Comparison of ENCODE assay signal across 8 cellular contexts in the genomic region with DNA sequence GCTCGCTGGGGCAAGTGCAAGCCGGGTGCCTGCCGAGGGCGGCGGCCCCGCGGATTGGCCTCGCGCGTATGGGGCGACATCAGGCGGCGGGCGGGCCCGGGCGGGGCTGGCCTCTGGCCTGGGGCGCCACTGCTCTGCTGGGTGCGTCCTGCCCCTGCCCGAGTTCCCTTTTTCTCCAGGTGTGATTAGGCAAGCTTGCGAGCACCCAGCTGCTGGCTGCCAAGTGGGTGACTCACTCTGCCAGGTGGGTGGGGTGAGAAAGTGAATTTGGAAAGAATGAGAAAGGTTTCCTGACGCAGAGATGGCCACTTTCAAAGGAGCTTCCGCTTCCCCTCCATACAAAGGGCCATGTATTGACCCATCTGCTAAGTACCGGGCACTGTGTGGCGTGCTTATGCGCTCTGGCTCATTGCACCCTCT. TPM values are rescaled to one million over a fixed set of nuclear protein-coding genes. Genes with fewer than 3 reads are reported as not detected.
DNase-seq lines count a peak whose midpoint lies in the region; ATAC-seq and TF ChIP-seq lines count a peak whose summit lies in the region.
"Had no signal": no experiment of that assay in that cellular context is flagged by ENCODE, and none has a peak within 500 bp of the region (broad histone marks: within the 10 kb centered on the region; RNA-seq: fewer than 3 reads in every experiment).

No MANE protein-coding gene starts in this region.

- peak; percentile 75 for DNase-seq in GM23338 (ENCODE audit: low spot score)
- DNase-seq in NCI-H510A treated with DMSO at 0.1 percent for 48 hours (lab: John Stamatoyannopoulos, UW): peak; percentile 46
- peak in 3 of 5 donors; percentile 20 to 65 (median 24) for DNase-seq in heart left ventricle
- no peak for DNase-seq in smooth muscle cell (lab: John Stamatoyannopoulos, UW; ENCODE audit: unreplicated experiment)
- no peak for DNase-seq in Kasumi-1 (lab: John Stamatoyannopoulos, UW)
- no peak for DNase-seq in globus pallidus (ENCODE audit: low spot score)
- DNase-seq: IMR-90 had no signal

- H2AFZ ChIP-seq in GM23338 (peak overlapping the region; percentile 88), smooth muscle cell (ENCODE audit: low read depth) (peak overlapping the region; percentile 69)

- peak overlapping the region; percentile 87 for H3K27ac ChIP-seq in GM23338 (ENCODE audit: low read depth)
- no peak overlapping the region for H3K27ac ChIP-seq in heart left ventricle
- H3K27ac ChIP-seq in smooth muscle cell (ENCODE audit: low read depth): peak overlapping the region; percentile 38

- H3K36me3 Mint-ChIP-seq in GM23338 (ENCODE audit: low read depth): no peaks in the 10 kb centered on the region

- 0 out of 4 replicates have a peak, but pooled peaks of 1 of the 2 experiments have one; percentile 12 for TF ChIP-seq CTCF in GM23338 (conservative IDR thresholded peaks at IDR 0.05; ENCODE audit: low read depth in 2 of 2)
- no peak for TF ChIP-seq CTCF in heart left ventricle (IDR thresholded peaks at IDR 0.05)
- TF ChIP-seq CTCF in smooth muscle cell (IDR thresholded peaks at IDR 0.05; ENCODE audit: borderline replicate concordance, insufficient read depth, poor library complexity, severe bottlenecking): no peak

- peak overlapping the region; percentile 37; the same call in 1 of the 2 replicates for H3K4me3 ChIP-seq in GM23338
- no peak overlapping the region for H3K4me3 ChIP-seq in heart left ventricle
- peak overlapping the region; percentile 34 for H3K4me3 ChIP-seq in smooth muscle cell

- H3K79me2 ChIP-seq in GM23338 (replicated peaks; ENCODE audit: insufficient read depth) (no peaks in the 10 kb centered on the region), smooth muscle cell (ENCODE audit: low read depth) (no peaks in the 10 kb centered on the region)

- H3K27me3 ChIP-seq in GM23338 (ENCODE audit: insufficient read depth): no peaks in the 10 kb centered on the region
- H3K27me3 ChIP-seq in heart left ventricle: peaks cover 0 to 27% (median 0%) of the 10 kb centered on the region in 9 donors
- H3K27me3 ChIP-seq in smooth muscle cell (ENCODE audit: low read depth): no peaks in the 10 kb centered on the region

- peaks cover 9% of the 10 kb centered on the region for H3K27me3 Mint-ChIP-seq in GM23338 (ENCODE audit: insufficient read depth, low read depth, poor library complexity)

- peak overlapping the region; percentile 19; the same call in 1 of the 3 replicates for H3K4me3 Mint-ChIP-seq in GM23338

- H3K36me3 ChIP-seq in GM23338 (ENCODE audit: insufficient read depth): peaks cover 5% of the 10 kb centered on the region; the same call in 1 of the 2 replicates
- no peaks in the 10 kb centered on the region for H3K36me3 ChIP-seq in heart left ventricle
- H3K36me3 ChIP-seq in smooth muscle cell (ENCODE audit: low read depth): no peaks in the 10 kb centered on the region

- H3K4me1 ChIP-seq in GM23338 (ENCODE audit: insufficient read depth) (peaks cover 6% of the 10 kb centered on the region), heart left ventricle (peaks cover 0 to 10% (median 0%) of the 10 kb centered on the region in 12 donors), smooth muscle cell (ENCODE audit: low read depth) (no peaks in the 10 kb centered on the region)

- H3K9me3 ChIP-seq in heart left ventricle (no peaks in the 10 kb centered on the region), smooth muscle cell (replicated peaks; ENCODE audit: low read depth) (no peaks in the 10 kb centered on the region)

- no peak for TF ChIP-seq POLR2A in heart left ventricle (IDR thresholded peaks at IDR 0.05)

- 59 to 69% (median 68%) methylated on average over 24 to 25 of the region's 25 CpGs for WGBS in heart left ventricle, 4 donors
- 27% methylated on average over 16 of the region's 25 CpGs for WGBS in smooth muscle cell (ENCODE audit: low lambda C conversion rate)

- H3K4me1 Mint-ChIP-seq in GM23338: no peaks in the 10 kb centered on the region

- no peaks in the 10 kb centered on the region for H4K20me1 ChIP-seq in GM23338 (replicated peaks; ENCODE audit: insufficient read depth)
- H4K20me1 ChIP-seq in smooth muscle cell (ENCODE audit: low read depth): no peaks in the 10 kb centered on the region

- peak overlapping the region; percentile 61 for H3K4me2 ChIP-seq in GM23338
- H3K4me2 ChIP-seq in smooth muscle cell: peak overlapping the region; percentile 68

- H3K9me2 ChIP-seq in GM23338 (ENCODE audit: insufficient read depth): peaks cover 13% of the 10 kb centered on the region

- intact Hi-C loops in heart left ventricle (cut with DNase I): no loop called here

- no peak overlapping the region for H3K27ac Mint-ChIP-seq in GM23338

- peaks cover 13% of the 10 kb centered on the region; the same call in 2 of the 3 replicates for H3K9me3 Mint-ChIP-seq in GM23338

- H3K9ac ChIP-seq in smooth muscle cell (ENCODE audit: low read depth): no peak overlapping the region

- H3F3A ChIP-seq in GM23338 (replicated peaks; ENCODE audit: low read depth): 0 out of 2 replicates have a peak, but pooled peaks cover 3% of the 10 kb centered on the region
- no peaks in the 10 kb centered on the region for H3F3A ChIP-seq in smooth muscle cell (ENCODE audit: low read depth)

- ATAC-seq in GM23338: peak; percentile 98
- ATAC-seq in heart left ventricle: peak in 2 of 4 donors; percentile 29 to 46
- ATAC-seq in HG02981 (IDR thresholded peaks at IDR 0.05; ENCODE audit: unreplicated experiment): no peak

TF ChIP-seq in GM23338, 12 proteins besides CTCF, POLR2A, EP300 and RAD21 (continues in another document):
- TF ChIP-seq EZH2 (IDR thresholded peaks at IDR 0.05; ENCODE audit: low read depth, unreplicated experiment) (no peak), REST (IDR thresholded peaks at IDR 0.05; ENCODE audit: unreplicated experiment) (no peak), STAT1 (IDR thresholded peaks at IDR 0.05; ENCODE audit: unreplicated experiment) (no peak), EZH2phosphoT487 (IDR thresholded peaks at IDR 0.05; ENCODE audit: unreplicated experiment) (no peak), ZNF331 (CRISPR knock-in tag; IDR thresholded peaks at IDR 0.05; ENCODE audit: low read depth) (no peak), ZNF114 (CRISPR knock-in tag; IDR thresholded peaks at IDR 0.05) (no peak), NANOG (IDR thresholded peaks at IDR 0.05; ENCODE audit: borderline replicate concordance) (no peak), POLR2AphosphoS5 (IDR thresholded peaks at IDR 0.05; ENCODE audit: low read depth) (no peak)

RNA-seq across cellular contexts. Expression of gene FGFBP1, which starts 32.5 kb away (rescaled TPM):
- not detected in 2 replicates for total RNA-seq in GM23338 (2014; rRNA removed; shearing (Covaris generic))
- polyA plus RNA-seq in GM23338 (2016; fragmentation: Nextera tagmentation; extraction: Ambion mirVana): 0.15 and 0.42 TPM in 2 replicates
- 1 to 10 TPM in 1 of 9 donors, not detected in 8; 1.1 TPM for total RNA-seq in heart left ventricle
- polyA plus RNA-seq in heart left ventricle: not detected
- 0.45 TPM in 1 of 2 replicates, not detected in the other for total RNA-seq in smooth muscle cell
- 0.34 TPM in 1 of 2 replicates, not detected in the other for polyA plus RNA-seq in smooth muscle cell
- polyA plus RNA-seq: IMR-90 had no signal

RNA-seq across cellular contexts. Expression of gene FGFBP2, which starts 56.9 kb away (rescaled TPM):
- total RNA-seq in GM23338 (2014; rRNA removed; shearing (Covaris generic)): 0.56 and 0.93 TPM in 2 replicates
- polyA plus RNA-seq in GM23338 (2016; fragmentation: Nextera tagmentation; extraction: Ambion mirVana) (0.18 and 0.37 TPM in 2 replicates), heart left ventricle (1 to 10 TPM in 1 of 2 donors, under 1 TPM in 1; 0.39 to 1.4 TPM), smooth muscle cell (not detected in 2 replicates)
- total RNA-seq in heart left ventricle (10 to 100 TPM in 1 of 9 donors, 1 to 10 TPM in 6, under 1 TPM in 2; 0.88 to 15.6 (median 1.6) TPM), smooth muscle cell (not detected in 2 replicates)
- total RNA-seq: IMR-90 had no signal
- polyA plus RNA-seq: IMR-90 had no signal

Comparison
In these comparisons a context has a peak if more than half of its experiments do, and no peak if none do; other contexts are left out.
1. DNase-seq: peak in GM23338 (single experiment), NCI-H510A treated with DMSO at 0.1 percent for 48 hours (single experiment) and heart left ventricle (3 of 5); none in smooth muscle cell (single experiment), Kasumi-1 (0 of 2) and globus pallidus (single experiment).
2. H3K27ac ChIP-seq: peak in GM23338 (single experiment) and smooth muscle cell (single experiment); none in heart left ventricle (0 of 12).
3. H3K4me3 ChIP-seq: peak in GM23338 (single experiment) and smooth muscle cell (single experiment); none in heart left ventricle (0 of 12).